In genomic region chr4:173477016-173477415, GRCh38 we compare ENCODE assay signal across 32 cellular contexts. TPM values are rescaled to one million over a fixed set of nuclear protein-coding genes. Genes with fewer than 3 reads are reported as not detected.
"Had no signal": no experiment of that assay in that cellular context is flagged by ENCODE, and none has a peak within 500 bp of the region (broad histone marks: within the 10 kb centered on the region; RNA-seq: fewer than 3 reads in every experiment).

No MANE protein-coding gene starts in this region.

- H3K4me1 ChIP-seq: colonic mucosa, left lung, lower lobe of right lung, parathyroid adenoma, psoas muscle, right atrium auricular region, upper lobe of right lung had no signal

- ATAC-seq: activated CD8-positive, alpha-beta memory T cell treated with anti-CD3 and anti-CD28 coated beads, Interleukin-2, amount 10 ng/mL, durations not matched to agents 7 days and 5 days; activated CD8-positive, alpha-beta T cell treated with anti-CD3 and anti-CD28 coated beads, Interleukin-2, amount 10 ng/mL, durations not matched to agents 7 days and 5 days; activated naive CD8-positive, alpha-beta T cell treated with anti-CD3 and anti-CD28 coated beads, Interleukin-2, amount 50 U/mL, for 24 hours; gastroesophageal sphincter; left lung; lower lobe of right lung; naive thymus-derived CD8-positive, alpha-beta T cell; psoas muscle; stimulated activated naive B cell treated with anti-CD40 and anti-IgM and Interleukin-4, amounts not matched to agents 10 μg/mL and 1 μg/mL and 100 μg/mL, for 72 hours; upper lobe of right lung; WTC11 had no signal

- H3K9me3 ChIP-seq: colonic mucosa, gastroesophageal sphincter, left lung, lower lobe of right lung, psoas muscle, right atrium auricular region, stomach, tibial artery, upper lobe of right lung had no signal

- H3K4me3 ChIP-seq: cardiac muscle cell, colonic mucosa, dorsolateral prefrontal cortex, gastroesophageal sphincter, left lung, lower lobe of right lung, psoas muscle, right atrium auricular region, smooth muscle cell, stomach, tibial artery, upper lobe of right lung had no signal

- H3K9ac ChIP-seq: parathyroid adenoma had no signal

- H3K79me2 ChIP-seq: parathyroid adenoma had no signal

- H3K27me3 ChIP-seq: cardiac muscle cell, colonic mucosa, dorsolateral prefrontal cortex, gastroesophageal sphincter, left lung, right atrium auricular region, stomach, tibial artery, upper lobe of right lung had no signal

- H3K4me2 ChIP-seq: smooth muscle cell had no signal

- H3K27ac ChIP-seq: cardiac muscle cell, colonic mucosa, dorsolateral prefrontal cortex, left lung, lower lobe of right lung, parathyroid adenoma, psoas muscle, right atrium auricular region, upper lobe of right lung had no signal

- H2AFZ ChIP-seq: parathyroid adenoma had no signal

- H3K36me3 ChIP-seq: cardiac muscle cell, colonic mucosa, gastroesophageal sphincter, left lung, lower lobe of right lung, right atrium auricular region, stomach, tibial artery, upper lobe of right lung had no signal

- DNase-seq: activated CD4-positive, alpha-beta T cell treated with anti-CD3 and anti-CD28 coated beads for 1 hour; activated CD8-positive, alpha-beta memory T cell treated with anti-CD3 and anti-CD28 coated beads, Interleukin-2, amount 10 ng/mL, durations not matched to agents 7 days and 5 days; activated CD8-positive, alpha-beta T cell treated with anti-CD3 and anti-CD28 coated beads, Interleukin-2, amount 10 ng/mL, durations not matched to agents 7 days and 5 days; activated naive CD8-positive, alpha-beta T cell treated with anti-CD3 and anti-CD28 coated beads, Interleukin-2, amount 50 U/mL, for 24 hours; activated T-cell treated with anti-CD3 and anti-CD28 coated beads, Interleukin-2, amount 50 U/mL, for 48 hours; cerebellar nuclear complex; colonic mucosa; dorsolateral prefrontal cortex; effector memory CD4-positive, alpha-beta T cell; hypothalamus; left lung; lower lobe of right lung; mesenchymal stem cell; naive thymus-derived CD8-positive, alpha-beta T cell; nucleus accumbens; psoas muscle; stimulated activated CD4-positive, alpha-beta T cell treated with anti-CD3 and anti-CD28 coated beads, Interleukin-2, amount 100 ng/mL, for 24 hours; stimulated activated naive B cell treated with anti-CD40 and anti-IgM and Interleukin-4, amounts not matched to agents 10 μg/mL and 1 μg/mL and 100 μg/mL, for 72 hours; stomach; T-helper 2 cell; tibial artery; upper lobe of right lung had no signal

RNA-seq across cellular contexts. Expression of gene HAND2, which starts 53.0 kb away (rescaled TPM):
- total RNA-seq: activated CD8-positive, alpha-beta memory T cell treated with anti-CD3 and anti-CD28 coated beads, Interleukin-2, amount 10 ng/mL, durations not matched to agents 7 days and 5 days; activated CD8-positive, alpha-beta T cell treated with anti-CD3 and anti-CD28 coated beads, Interleukin-2, amount 10 ng/mL, durations not matched to agents 7 days and 5 days; activated T-helper 2 cell treated with anti-CD3 and anti-CD28 coated beads, Interferon-gamma antibody, Interleukin-2, Interleukin-4, amounts not matched to agents 10 μg/mL and 5 μg/mL and 100 μg/mL, durations not matched to agents 14 hours and 24 hours and 36 hours; epithelial cell of proximal tubule; kidney epithelial cell; left lung; naive thymus-derived CD8-positive, alpha-beta T cell; neural crest cell; upper lobe of right lung had no signal
- polyA plus RNA-seq: naive thymus-derived CD8-positive, alpha-beta T cell had no signal
